1 cellular context compared by ENCODE assay signal in genomic region chr2:130355578-130356431, GRCh38.
A peak's percentile ranks its signal among the peaks of the same experiment; 100 is the strongest.
TF ChIP-seq lines count a peak whose summit lies in the region.

Gene PTPN18, plus strand, starts transcription at chr2:130356056. Its CDS starts 52 bp downstream, at chr2:130356108.

TF ChIP-seq in SK-N-SH, 30 proteins besides CTCF, POLR2A, EP300 and RAD21 (continued from another document):
- peak; percentile 84; the same call in 1 of the 2 replicates for TF ChIP-seq TAF1 (IDR thresholded peaks at IDR 0.05; ENCODE audit: borderline replicate concordance, low read depth, low read length)
- no peak for TF ChIP-seq USF2 (IDR thresholded peaks at IDR 0.05; ENCODE audit: borderline replicate concordance, low read depth, low read length)
- TF ChIP-seq, protein P1, sequence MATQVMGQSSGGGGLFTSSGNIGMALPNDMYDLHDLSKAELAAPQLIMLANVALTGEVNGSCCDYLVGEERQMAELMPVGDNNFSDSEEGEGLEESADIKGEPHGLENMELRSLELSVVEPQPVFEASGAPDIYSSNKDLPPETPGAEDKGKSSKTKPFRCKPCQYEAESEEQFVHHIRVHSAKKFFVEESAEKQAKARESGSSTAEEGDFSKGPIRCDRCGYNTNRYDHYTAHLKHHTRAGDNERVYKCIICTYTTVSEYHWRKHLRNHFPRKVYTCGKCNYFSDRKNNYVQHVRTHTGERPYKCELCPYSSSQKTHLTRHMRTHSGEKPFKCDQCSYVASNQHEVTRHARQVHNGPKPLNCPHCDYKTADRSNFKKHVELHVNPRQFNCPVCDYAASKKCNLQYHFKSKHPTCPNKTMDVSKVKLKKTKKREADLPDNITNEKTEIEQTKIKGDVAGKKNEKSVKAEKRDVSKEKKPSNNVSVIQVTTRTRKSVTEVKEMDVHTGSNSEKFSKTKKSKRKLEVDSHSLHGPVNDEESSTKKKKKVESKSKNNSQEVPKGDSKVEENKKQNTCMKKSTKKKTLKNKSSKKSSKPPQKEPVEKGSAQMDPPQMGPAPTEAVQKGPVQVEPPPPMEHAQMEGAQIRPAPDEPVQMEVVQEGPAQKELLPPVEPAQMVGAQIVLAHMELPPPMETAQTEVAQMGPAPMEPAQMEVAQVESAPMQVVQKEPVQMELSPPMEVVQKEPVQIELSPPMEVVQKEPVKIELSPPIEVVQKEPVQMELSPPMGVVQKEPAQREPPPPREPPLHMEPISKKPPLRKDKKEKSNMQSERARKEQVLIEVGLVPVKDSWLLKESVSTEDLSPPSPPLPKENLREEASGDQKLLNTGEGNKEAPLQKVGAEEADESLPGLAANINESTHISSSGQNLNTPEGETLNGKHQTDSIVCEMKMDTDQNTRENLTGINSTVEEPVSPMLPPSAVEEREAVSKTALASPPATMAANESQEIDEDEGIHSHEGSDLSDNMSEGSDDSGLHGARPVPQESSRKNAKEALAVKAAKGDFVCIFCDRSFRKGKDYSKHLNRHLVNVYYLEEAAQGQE (IDR thresholded peaks at IDR 0.05; ENCODE audit: low read depth, low read length), result no peak
- peak; percentile 74; the same call in 1 of the 2 replicates for TF ChIP-seq YY1 (IDR thresholded peaks at IDR 0.05; ENCODE audit: low read depth)
- no peak for TF ChIP-seq JUND (IDR thresholded peaks at IDR 0.05)
- TF ChIP-seq, protein P2, sequence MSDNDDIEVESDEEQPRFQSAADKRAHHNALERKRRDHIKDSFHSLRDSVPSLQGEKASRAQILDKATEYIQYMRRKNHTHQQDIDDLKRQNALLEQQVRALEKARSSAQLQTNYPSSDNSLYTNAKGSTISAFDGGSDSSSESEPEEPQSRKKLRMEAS (IDR thresholded peaks at IDR 0.05; ENCODE audit: low read depth), result peak; percentile 67
- 0 out of 2 replicates have a peak, but pooled peaks have one; percentile 9 for TF ChIP-seq POLR2AphosphoS5 (IDR thresholded peaks at IDR 0.05; ENCODE audit: low read depth, low read length)
- peak; percentile 86 for TF ChIP-seq MXI1 (IDR thresholded peaks at IDR 0.05; ENCODE audit: low read depth, low read length)
- TF ChIP-seq CHD2 (IDR thresholded peaks at IDR 0.05; ENCODE audit: low read length, partially characterized antibody), result peak; percentile 52
- no peak for TF ChIP-seq EZH2phosphoT487 (IDR thresholded peaks at IDR 0.05; ENCODE audit: borderline replicate concordance, low read depth)
- TF ChIP-seq RCOR1 (IDR thresholded peaks at IDR 0.05; ENCODE audit: low read length), result no peak
- TF ChIP-seq GABPA (IDR thresholded peaks at IDR 0.05; ENCODE audit: low read depth), result no peak
- no peak for TF ChIP-seq FOXM1 (IDR thresholded peaks at IDR 0.05; ENCODE audit: low read depth)
- no peak for TF ChIP-seq TCF12 (IDR thresholded peaks at IDR 0.05)
- TF ChIP-seq RFX5 (IDR thresholded peaks at IDR 0.05; ENCODE audit: low read length), result peak; percentile 70; the same call in 1 of the 2 replicates
